Comparison of ENCODE assay signal across 8 cellular contexts in genomic region chr12:38906482-38907170, GRCh38. TPM values are rescaled to one million over a fixed set of nuclear protein-coding genes. Genes with fewer than 3 reads are reported as not detected.
DNase-seq lines count a peak whose midpoint lies in the region; ATAC-seq and TF ChIP-seq lines count a peak whose summit lies in the region.

No MANE protein-coding gene starts in this region.

- peak overlapping the region; percentile 93 for H2AFZ ChIP-seq in neuron (ENCODE audit: low read depth, low read length)

- H3K9me3 ChIP-seq in Caco-2: no peaks in the 10 kb centered on the region
- no peaks in the 10 kb centered on the region for H3K9me3 ChIP-seq in neuron (ENCODE audit: low read length)

- ATAC-seq in GM19438 (IDR thresholded peaks at IDR 0.05; ENCODE audit: low read depth, unreplicated experiment): peak; percentile 46
- peak; percentile 47 for ATAC-seq in HG03558 (IDR thresholded peaks at IDR 0.05; ENCODE audit: extremely low read depth, unreplicated experiment)

- peak; percentile 88 to 94 for DNase-seq in Caco-2
- DNase-seq in RWPE1 (ENCODE audit: low spot score): peak; percentile 82
- peak; percentile 26 for DNase-seq in activated gamma-delta T cell (lab: John Stamatoyannopoulos, UW)
- peak; percentile 79 for DNase-seq in foreskin melanocyte
- peak; percentile 13 to 84 (median 65) for DNase-seq in substantia nigra (lab: John Stamatoyannopoulos, UW)

- H3K36me3 Mint-ChIP-seq in Caco-2 (ENCODE audit: insufficient read depth, unreplicated experiment): peaks cover 12% of the 10 kb centered on the region

- intact Hi-C loops in Caco-2 (cut with micrococcal nuclease; ENCODE audit: unreplicated experiment): loop anchor here (1.0 to 10.0 kb wide), 8 partner anchors 8 to 331 kb away; no protein-coding TSS in a partner anchor

- peak overlapping the region; percentile 94 for H3K4me3 ChIP-seq in Caco-2 (ENCODE audit: low read depth, low read length)
- H3K4me3 ChIP-seq in neuron (ENCODE audit: low read length): peak overlapping the region; percentile 47

- TF ChIP-seq CTCF in Caco-2 (IDR thresholded peaks at IDR 0.05; ENCODE audit: insufficient read depth in 1 of 2, low read depth in 1 of 2, low read length in 1 of 2, severe bottlenecking in 1 of 2, unreplicated experiment in 1 of 2) (peak; percentile 82 to 98), RWPE1 (conservative IDR thresholded peaks at IDR 0.05; ENCODE audit: low read depth) (peak; percentile 93)

- H3K36me3 ChIP-seq in Caco-2 (ENCODE audit: control insufficient read depth, insufficient read depth, low read length) (no peaks in the 10 kb centered on the region), neuron (ENCODE audit: insufficient read depth, low read length) (no peaks in the 10 kb centered on the region)

- H3K27ac Mint-ChIP-seq in Caco-2 (ENCODE audit: unreplicated experiment): peak overlapping the region; percentile 93

- POLR2A ChIA-PET in Caco-2 (lab: Charles Lee): interaction anchor here (0.5 kb wide), 1 partner anchor 366 kb away, joined by 3 read pairs; no protein-coding TSS in a partner anchor
- POLR2A ChIA-PET in RWPE1 (lab: Yijun Ruan, JAX; ENCODE audit: low non-redundant PET): no interaction called here

- BruUV-seq in Caco-2 (replicated peaks; lab: Mats Ljungman, UMichigan): no TSS peak

- no peaks in the 10 kb centered on the region for H3K27me3 Mint-ChIP-seq in Caco-2 (ENCODE audit: insufficient read depth, unreplicated experiment)

- H3K4me1 Mint-ChIP-seq in Caco-2 (ENCODE audit: low read depth, unreplicated experiment): peaks cover 13% of the 10 kb centered on the region

- 0 out of 2 replicates have a peak, but pooled peaks cover 4% of the 10 kb centered on the region for H3K4me1 ChIP-seq in Caco-2
- H3K4me1 ChIP-seq in neuron (ENCODE audit: insufficient read depth, low read length): no peaks in the 10 kb centered on the region

- H3K9me3 Mint-ChIP-seq in Caco-2 (ENCODE audit: unreplicated experiment): no peaks in the 10 kb centered on the region

- no peaks in the 10 kb centered on the region for H3K27me3 ChIP-seq in Caco-2 (replicated peaks; ENCODE audit: control insufficient read depth, insufficient read depth, low read length)
- H3K27me3 ChIP-seq in neuron (ENCODE audit: insufficient read depth, low read length): peaks cover 7% of the 10 kb centered on the region

- peak overlapping the region; percentile 98 for H3K4me3 Mint-ChIP-seq in Caco-2 (ENCODE audit: unreplicated experiment)

- CTCF ChIA-PET in Caco-2 (lab: Charles Lee) (interaction anchor here (0.7 to 4.3 kb wide), 16 partner anchors 11 to 434 kb away, joined by 3 to 36 read pairs (median 6); no protein-coding TSS in a partner anchor), RWPE1 (lab: Yijun Ruan, JAX) (interaction anchor here (0.5 to 1.9 kb wide), 18 partner anchors 10 to 578 kb away, joined by 3 to 8 read pairs (median 3); no protein-coding TSS in a partner anchor)

- peak overlapping the region; percentile 99 for H3K27ac ChIP-seq in RWPE1
- peak overlapping the region; percentile 46 for H3K27ac ChIP-seq in substantia nigra (ENCODE audit: low read depth, low read length, poor library complexity, severe bottlenecking)

RNA-seq across cellular contexts. Expression of gene CPNE8, which starts 1.2 kb away (rescaled TPM):
- total RNA-seq in Caco-2 (2022): 13.5 and 15.2 TPM in 2 replicates

Comparison
In these comparisons a context has a peak if more than half of its experiments do, and no peak if none do; other contexts are left out.
1. Peak in every context shown above with its lines: DNase-seq, ATAC-seq, H3K4me3 ChIP-seq and H3K27ac ChIP-seq.
2. DNase-seq: peak in every context shown above with its lines; median percentile 91 in Caco-2; 82 in RWPE1; 79 in foreskin melanocyte; 65 in substantia nigra; 26 in activated gamma-delta T cell.